ENCODE assay signal across 1 cellular context in genomic region chr19:18117692-18118378, GRCh38.
TF ChIP-seq lines count a peak whose summit lies in the region.

No MANE protein-coding gene starts in this region.

TF ChIP-seq in K562, 482 proteins besides CTCF, POLR2A, EP300 and RAD21 (continued from another document):
- TF ChIP-seq, protein P1, sequence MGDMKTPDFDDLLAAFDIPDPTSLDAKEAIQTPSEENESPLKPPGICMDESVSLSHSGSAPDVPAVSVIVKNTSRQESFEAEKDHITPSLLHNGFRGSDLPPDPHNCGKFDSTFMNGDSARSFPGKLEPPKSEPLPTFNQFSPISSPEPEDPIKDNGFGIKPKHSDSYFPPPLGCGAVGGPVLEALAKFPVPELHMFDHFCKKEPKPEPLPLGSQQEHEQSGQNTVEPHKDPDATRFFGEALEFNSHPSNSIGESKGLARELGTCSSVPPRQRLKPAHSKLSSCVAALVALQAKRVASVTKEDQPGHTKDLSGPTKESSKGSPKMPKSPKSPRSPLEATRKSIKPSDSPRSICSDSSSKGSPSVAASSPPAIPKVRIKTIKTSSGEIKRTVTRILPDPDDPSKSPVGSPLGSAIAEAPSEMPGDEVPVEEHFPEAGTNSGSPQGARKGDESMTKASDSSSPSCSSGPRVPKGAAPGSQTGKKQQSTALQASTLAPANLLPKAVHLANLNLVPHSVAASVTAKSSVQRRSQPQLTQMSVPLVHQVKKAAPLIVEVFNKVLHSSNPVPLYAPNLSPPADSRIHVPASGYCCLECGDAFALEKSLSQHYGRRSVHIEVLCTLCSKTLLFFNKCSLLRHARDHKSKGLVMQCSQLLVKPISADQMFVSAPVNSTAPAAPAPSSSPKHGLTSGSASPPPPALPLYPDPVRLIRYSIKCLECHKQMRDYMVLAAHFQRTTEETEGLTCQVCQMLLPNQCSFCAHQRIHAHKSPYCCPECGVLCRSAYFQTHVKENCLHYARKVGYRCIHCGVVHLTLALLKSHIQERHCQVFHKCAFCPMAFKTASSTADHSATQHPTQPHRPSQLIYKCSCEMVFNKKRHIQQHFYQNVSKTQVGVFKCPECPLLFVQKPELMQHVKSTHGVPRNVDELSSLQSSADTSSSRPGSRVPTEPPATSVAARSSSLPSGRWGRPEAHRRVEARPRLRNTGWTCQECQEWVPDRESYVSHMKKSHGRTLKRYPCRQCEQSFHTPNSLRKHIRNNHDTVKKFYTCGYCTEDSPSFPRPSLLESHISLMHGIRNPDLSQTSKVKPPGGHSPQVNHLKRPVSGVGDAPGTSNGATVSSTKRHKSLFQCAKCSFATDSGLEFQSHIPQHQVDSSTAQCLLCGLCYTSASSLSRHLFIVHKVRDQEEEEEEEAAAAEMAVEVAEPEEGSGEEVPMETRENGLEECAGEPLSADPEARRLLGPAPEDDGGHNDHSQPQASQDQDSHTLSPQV (IDR thresholded peaks at IDR 0.05) = no peak
- TF ChIP-seq ZNF41 (CRISPR knock-in tag; conservative IDR thresholded peaks at IDR 0.05) (no peak), CAMTA2 (CRISPR knock-in tag; conservative IDR thresholded peaks at IDR 0.05) (no peak), MGA (IDR thresholded peaks at IDR 0.05) (no peak), PHF20 (IDR thresholded peaks at IDR 0.05; ENCODE audit: partially characterized antibody) (no peak), CCNT2 (IDR thresholded peaks at IDR 0.05; ENCODE audit: borderline replicate concordance, extremely low read depth, insufficient read length, low read depth, low read length) (peak; percentile 72), NFIC (IDR thresholded peaks at IDR 0.05) (peak; percentile 16; the same call in 1 of the 2 replicates), UBTF (IDR thresholded peaks at IDR 0.05; ENCODE audit: borderline replicate concordance in 1 of 2, low read depth in 2 of 2, low read length in 2 of 2) (no peak), ETV5 (CRISPR knock-in tag; IDR thresholded peaks at IDR 0.05; ENCODE audit: low read depth) (no peak), SMARCA4 (IDR thresholded peaks at IDR 0.05) (no peak)
- TF ChIP-seq, protein P2, sequence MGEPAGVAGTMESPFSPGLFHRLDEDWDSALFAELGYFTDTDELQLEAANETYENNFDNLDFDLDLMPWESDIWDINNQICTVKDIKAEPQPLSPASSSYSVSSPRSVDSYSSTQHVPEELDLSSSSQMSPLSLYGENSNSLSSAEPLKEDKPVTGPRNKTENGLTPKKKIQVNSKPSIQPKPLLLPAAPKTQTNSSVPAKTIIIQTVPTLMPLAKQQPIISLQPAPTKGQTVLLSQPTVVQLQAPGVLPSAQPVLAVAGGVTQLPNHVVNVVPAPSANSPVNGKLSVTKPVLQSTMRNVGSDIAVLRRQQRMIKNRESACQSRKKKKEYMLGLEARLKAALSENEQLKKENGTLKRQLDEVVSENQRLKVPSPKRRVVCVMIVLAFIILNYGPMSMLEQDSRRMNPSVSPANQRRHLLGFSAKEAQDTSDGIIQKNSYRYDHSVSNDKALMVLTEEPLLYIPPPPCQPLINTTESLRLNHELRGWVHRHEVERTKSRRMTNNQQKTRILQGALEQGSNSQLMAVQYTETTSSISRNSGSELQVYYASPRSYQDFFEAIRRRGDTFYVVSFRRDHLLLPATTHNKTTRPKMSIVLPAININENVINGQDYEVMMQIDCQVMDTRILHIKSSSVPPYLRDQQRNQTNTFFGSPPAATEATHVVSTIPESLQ (CRISPR knock-in tag; IDR thresholded peaks at IDR 0.05) = no peak
